ENCODE assay signal across 8 cellular contexts in genomic region chr1:230424440-230425251, GRCh38. TPM values are rescaled to one million over a fixed set of nuclear protein-coding genes. Genes with fewer than 3 reads are reported as not detected.
DNase-seq lines count a peak whose midpoint lies in the region; ATAC-seq lines count a peak whose summit lies in the region.

No MANE protein-coding gene starts in this region.

- peaks cover 53% of the 10 kb centered on the region for H3K4me1 ChIP-seq in iPS-20b (ENCODE audit: insufficient read depth, low read length)

- H3K4me1 Mint-ChIP-seq in activated CD4-positive, alpha-beta T cell treated with anti-CD3 and anti-CD28 coated beads, Interleukin-2, amount 10 ng/mL, durations not matched to agents 7 days and 5 days = peaks cover 17% of the 10 kb centered on the region
- peaks cover 4% of the 10 kb centered on the region for H3K4me1 Mint-ChIP-seq in T-helper 17 cell

- H3K27ac ChIP-seq in iPS-20b (ENCODE audit: low read length) = no peak overlapping the region
- H3K27ac ChIP-seq in substantia nigra (ENCODE audit: low read depth, low read length, poor library complexity, severe bottlenecking) = peak overlapping the region; percentile 42

- CTCF ChIA-PET in activated CD4-positive, alpha-beta T cell treated with anti-CD3 and anti-CD28 coated beads, Interleukin-2, amount 10 ng/mL, durations not matched to agents 7 days and 5 days (lab: Charles Lee) = no interaction called here

- peak overlapping the region; percentile 23; the same call in 1 of the 2 replicates for H3K9ac ChIP-seq in iPS-20b (ENCODE audit: low read depth, low read length)

- H3K4me3 ChIP-seq in iPS-20b (ENCODE audit: low read length) = peak overlapping the region; percentile 79

- peaks cover 44% of the 10 kb centered on the region for H3K27me3 ChIP-seq in iPS-20b (ENCODE audit: insufficient read depth, low read length)

- H3K27me3 Mint-ChIP-seq in activated CD4-positive, alpha-beta T cell treated with anti-CD3 and anti-CD28 coated beads, Interleukin-2, amount 10 ng/mL, durations not matched to agents 7 days and 5 days = peaks cover 73% of the 10 kb centered on the region
- peaks cover 58% of the 10 kb centered on the region for H3K27me3 Mint-ChIP-seq in T-helper 17 cell

- peak; percentile 8 for DNase-seq in activated CD4-positive, alpha-beta T cell treated with anti-CD3 and anti-CD28 coated beads, Interleukin-2, amount 10 ng/mL, durations not matched to agents 7 days and 5 days
- DNase-seq in activated CD4-positive, alpha-beta T cell treated with anti-CD3 and anti-CD28 coated beads, Interleukin-2, amount 50 U/mL, for 1 hour = no peak
- DNase-seq in T-helper 17 cell (no peak), substantia nigra (lab: John Stamatoyannopoulos, UW) (peak in 4 of 49 donors; percentile 40 to 45 (median 41)), LoVo (ENCODE audit: low spot score) (no peak), SW 1271 (lab: John Stamatoyannopoulos, UW) (no peak)

- H3K36me3 ChIP-seq in iPS-20b (ENCODE audit: insufficient read depth, low read depth, low read length) = no peaks in the 10 kb centered on the region

- H3K36me3 Mint-ChIP-seq in activated CD4-positive, alpha-beta T cell treated with anti-CD3 and anti-CD28 coated beads, Interleukin-2, amount 10 ng/mL, durations not matched to agents 7 days and 5 days (ENCODE audit: low read depth) = no peaks in the 10 kb centered on the region
- H3K36me3 Mint-ChIP-seq in T-helper 17 cell (ENCODE audit: low read depth) = peaks cover 5% of the 10 kb centered on the region

- POLR2A ChIA-PET in activated CD4-positive, alpha-beta T cell treated with anti-CD3 and anti-CD28 coated beads, Interleukin-2, amount 10 ng/mL, durations not matched to agents 7 days and 5 days (lab: Charles Lee) = no interaction called here

- H3K27ac Mint-ChIP-seq in activated CD4-positive, alpha-beta T cell treated with anti-CD3 and anti-CD28 coated beads, Interleukin-2, amount 10 ng/mL, durations not matched to agents 7 days and 5 days = no peak overlapping the region
- H3K27ac Mint-ChIP-seq in T-helper 17 cell = peak overlapping the region; percentile 27

- no peak for ATAC-seq in T-helper 17 cell
- no peak for ATAC-seq in HG03457 (IDR thresholded peaks at IDR 0.05; ENCODE audit: unreplicated experiment)

- H3K9me3 Mint-ChIP-seq in activated CD4-positive, alpha-beta T cell treated with anti-CD3 and anti-CD28 coated beads, Interleukin-2, amount 10 ng/mL, durations not matched to agents 7 days and 5 days = peaks cover 2% of the 10 kb centered on the region

- H3K4me3 Mint-ChIP-seq in activated CD4-positive, alpha-beta T cell treated with anti-CD3 and anti-CD28 coated beads, Interleukin-2, amount 10 ng/mL, durations not matched to agents 7 days and 5 days = peak overlapping the region; percentile 55
- H3K4me3 Mint-ChIP-seq in T-helper 17 cell = peak overlapping the region; percentile 66

- peaks cover 3% of the 10 kb centered on the region for H3K9me3 ChIP-seq in T-helper 17 cell (ENCODE audit: control insufficient read depth, low read length, poor library complexity, severe bottlenecking)
- H3K9me3 ChIP-seq in iPS-20b (ENCODE audit: insufficient read depth, low read depth, low read length) = no peaks in the 10 kb centered on the region

RNA-seq across cellular contexts. Expression of gene PGBD5, which starts 1.5 kb away (rescaled TPM):
- total RNA-seq in activated CD4-positive, alpha-beta T cell treated with anti-CD3 and anti-CD28 coated beads, Interleukin-2, amount 10 ng/mL, durations not matched to agents 7 days and 5 days = not detected
- not detected for total RNA-seq in T-helper 17 cell
